1 cellular context compared by ENCODE assay signal in the genomic region with DNA sequence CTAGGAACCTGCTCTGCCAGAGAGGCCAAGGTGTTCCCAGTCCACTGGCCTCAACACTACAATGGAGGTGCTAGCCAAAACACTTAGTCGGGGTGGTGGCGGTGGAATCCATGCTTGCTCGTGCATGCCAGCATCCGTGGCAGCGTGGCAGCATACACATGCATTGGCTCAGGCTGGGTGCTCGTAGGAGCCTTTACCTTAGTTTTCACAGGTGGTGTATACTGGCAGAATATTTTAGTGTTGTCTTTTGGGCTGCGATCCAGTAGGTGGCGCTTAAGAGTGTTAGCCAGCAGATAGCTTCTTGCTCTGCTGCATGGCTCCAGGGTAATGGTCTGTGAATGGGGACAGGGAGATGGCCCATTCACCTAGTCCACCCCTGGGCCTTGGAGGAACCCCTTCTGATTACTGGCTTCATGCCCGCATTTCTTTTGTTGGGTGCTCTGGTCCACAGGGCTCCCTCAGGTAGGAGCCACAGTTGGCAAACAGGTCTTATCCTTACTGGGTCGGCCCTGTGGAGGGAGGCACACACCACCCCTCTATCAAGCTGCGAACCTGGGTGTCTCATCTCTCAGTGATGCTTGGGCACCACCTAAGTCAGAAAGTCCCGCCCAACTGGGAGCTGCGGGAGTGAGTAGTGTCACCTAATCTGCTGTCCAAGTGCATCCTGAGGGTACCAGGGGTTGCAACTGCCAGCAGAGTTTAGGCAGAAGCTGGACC.
TF ChIP-seq lines count a peak whose summit lies in the region.

No MANE protein-coding gene starts in this region.

TF ChIP-seq in HepG2, 621 proteins besides CTCF, POLR2A, EP300 and RAD21:
- TF ChIP-seq STAG1 (CRISPR knock-in tag; IDR thresholded peaks at IDR 0.05) (peak; percentile 33), KLF16 (CRISPR knock-in tag; IDR thresholded peaks at IDR 0.05) (no peak)
- TF ChIP-seq, protein P1, sequence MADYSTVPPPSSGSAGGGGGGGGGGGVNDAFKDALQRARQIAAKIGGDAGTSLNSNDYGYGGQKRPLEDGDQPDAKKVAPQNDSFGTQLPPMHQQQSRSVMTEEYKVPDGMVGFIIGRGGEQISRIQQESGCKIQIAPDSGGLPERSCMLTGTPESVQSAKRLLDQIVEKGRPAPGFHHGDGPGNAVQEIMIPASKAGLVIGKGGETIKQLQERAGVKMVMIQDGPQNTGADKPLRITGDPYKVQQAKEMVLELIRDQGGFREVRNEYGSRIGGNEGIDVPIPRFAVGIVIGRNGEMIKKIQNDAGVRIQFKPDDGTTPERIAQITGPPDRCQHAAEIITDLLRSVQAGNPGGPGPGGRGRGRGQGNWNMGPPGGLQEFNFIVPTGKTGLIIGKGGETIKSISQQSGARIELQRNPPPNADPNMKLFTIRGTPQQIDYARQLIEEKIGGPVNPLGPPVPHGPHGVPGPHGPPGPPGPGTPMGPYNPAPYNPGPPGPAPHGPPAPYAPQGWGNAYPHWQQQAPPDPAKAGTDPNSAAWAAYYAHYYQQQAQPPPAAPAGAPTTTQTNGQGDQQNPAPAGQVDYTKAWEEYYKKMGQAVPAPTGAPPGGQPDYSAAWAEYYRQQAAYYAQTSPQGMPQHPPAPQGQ (CRISPR knock-in tag; IDR thresholded peaks at IDR 0.05; ENCODE audit: borderline replicate concordance), result no peak
